Comparison of ENCODE assay signal across 30 cellular contexts in genomic region chr13:21475115-21475514, GRCh38.
"Had no signal": no experiment of that assay in that cellular context is flagged by ENCODE, and none has a peak within 500 bp of the region (broad histone marks: within the 10 kb centered on the region; RNA-seq: fewer than 3 reads in every experiment).

No MANE protein-coding gene starts in this region.

- ATAC-seq: gastrocnemius medialis; mucosa of descending colon; natural killer cell treated with Interleukin-12 subunit alpha and Interleukin-12 subunit beta and Interleukin-15 and Interleukin-18, amount 100 ng/mL, for 72 hours; sciatic nerve; stimulated activated naive CD8-positive, alpha-beta T cell treated with anti-CD3 and anti-CD28 coated beads, Interleukin-15, Interleukin-2, amounts not matched to agents 100 U/mL and 50 U/mL, for 24 hours had no signal

- H3K9me3 ChIP-seq: colonic mucosa, gastrocnemius medialis had no signal

- H3K27me3 ChIP-seq: adrenal gland, cardiac muscle cell, colonic mucosa, gastrocnemius medialis had no signal

- H3K27ac ChIP-seq: adrenal gland, cardiac muscle cell, colonic mucosa, gastrocnemius medialis, left ventricle myocardium inferior, skin epidermis had no signal

- FAIRE-seq: endometrium had no signal

- H3K4me3 Mint-ChIP-seq: activated naive CD4-positive, alpha-beta T cell treated with anti-CD3 and anti-CD28 coated beads for 36 hours; activated naive CD8-positive, alpha-beta T cell treated with anti-CD3 and anti-CD28 coated beads for 36 hours; brain; natural killer cell treated with Interleukin-12 subunit alpha and Interleukin-12 subunit beta and Interleukin-15 and Interleukin-18, amount 100 ng/mL, for 72 hours; T-helper 2 cell treated with Interferon-gamma antibody and Interleukin-4, amounts not matched to agents 5 μg/mL and 100 μg/mL, for 36 hours had no signal

- H3K4me3 ChIP-seq: adrenal gland, cardiac muscle cell, colonic mucosa, gastrocnemius medialis, left ventricle myocardium inferior, lung, mucosa of descending colon, skin epidermis had no signal

- DNase-seq: activated CD4-positive, alpha-beta T cell treated with anti-CD3 and anti-CD28 coated beads for 4 hours; activated CD4-positive, alpha-beta T cell treated with anti-CD3 and anti-CD28 coated beads, Interleukin-2, amount 50 U/mL, for 48 hours; activated CD8-positive, alpha-beta memory T cell treated with anti-CD3 and anti-CD28 coated beads for 24 hours; activated effector memory CD4-positive, alpha-beta T cell treated with Interleukin-2 at 50 U/mL for 16 hours; activated naive CD4-positive, alpha-beta T cell treated with anti-CD3 and anti-CD28 coated beads for 36 hours; activated naive CD8-positive, alpha-beta T cell treated with anti-CD3 and anti-CD28 coated beads for 36 hours; adrenal gland; aorta; cerebellar nuclear complex; colonic mucosa; effector CD8-positive, alpha-beta T cell; gastrocnemius medialis; glutamatergic neuron; islet precursor cell; left ventricle myocardium inferior; mesendoderm; mucosa of descending colon; posterior cingulate gyrus; stimulated activated CD4-positive, alpha-beta T cell treated with anti-CD3 and anti-CD28 coated beads, Interleukin-12 subunit alpha, Interleukin-12 subunit beta, amount 100 ng/mL, for 4 hours; stimulated activated CD4-positive, alpha-beta T cell treated with anti-CD3 and anti-CD28 coated beads, Interleukin-4, amount 100 ng/mL, for 1 hour; stimulated activated naive CD8-positive, alpha-beta T cell treated with anti-CD3 and anti-CD28 coated beads, Interleukin-15, Interleukin-2, amounts not matched to agents 100 U/mL and 50 U/mL, for 24 hours; T-helper 1 cell had no signal

- H3K36me3 Mint-ChIP-seq: brain had no signal

- H3K4me1 ChIP-seq: colonic mucosa had no signal

- H3K36me3 ChIP-seq: adrenal gland, cardiac muscle cell, colonic mucosa, gastrocnemius medialis, left ventricle myocardium inferior had no signal

- H3K27ac Mint-ChIP-seq: activated naive CD4-positive, alpha-beta T cell treated with anti-CD3 and anti-CD28 coated beads for 36 hours; activated naive CD8-positive, alpha-beta T cell treated with anti-CD3 and anti-CD28 coated beads for 36 hours; brain; natural killer cell treated with Interleukin-12 subunit alpha and Interleukin-12 subunit beta and Interleukin-15 and Interleukin-18, amount 100 ng/mL, for 72 hours; T-helper 2 cell treated with Interferon-gamma antibody and Interleukin-4, amounts not matched to agents 5 μg/mL and 100 μg/mL, for 36 hours had no signal
